ENCODE assay signal across 14 cellular contexts in the genomic region with DNA sequence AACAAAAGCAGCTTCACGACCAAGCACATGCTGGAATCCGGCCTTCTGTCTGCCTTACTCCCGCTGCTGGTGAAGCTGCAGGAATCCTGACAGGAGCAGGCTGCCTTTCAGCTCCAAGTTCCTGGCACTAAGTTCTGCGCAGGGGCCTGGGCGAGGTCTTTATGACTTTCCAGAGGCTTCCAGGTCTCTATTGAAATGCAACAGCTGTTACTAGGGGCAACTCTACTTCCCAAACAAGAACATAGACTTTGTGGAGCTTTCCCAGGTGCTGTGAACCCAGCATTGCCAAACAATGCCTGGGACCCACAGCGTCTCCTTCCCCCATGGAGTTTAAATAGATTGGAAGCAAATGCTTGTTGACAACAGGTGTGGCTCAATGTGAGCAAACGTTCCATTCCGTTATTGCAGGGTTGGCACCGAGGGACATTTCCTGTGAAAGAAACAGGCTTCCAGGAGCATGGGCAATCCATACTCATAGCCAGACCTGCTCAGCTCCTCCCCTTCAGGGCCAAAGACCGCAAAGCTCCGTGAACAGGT.
DNase-seq lines count a peak whose midpoint lies in the region; ATAC-seq and TF ChIP-seq lines count a peak whose summit lies in the region.
"Had no signal": no experiment of that assay in that cellular context is flagged by ENCODE, and none has a peak within 500 bp of the region (broad histone marks: within the 10 kb centered on the region; RNA-seq: fewer than 3 reads in every experiment).

No MANE protein-coding gene starts in this region.

- H3K9ac ChIP-seq in skeletal muscle tissue (ENCODE audit: low read depth in 1 of 3, low read length in 3 of 3) = peak overlapping the region; percentile 36 to 68 (median 52)

- ATAC-seq in GM18505 (IDR thresholded peaks at IDR 0.05; ENCODE audit: unreplicated experiment) (no peak), GM21367 (IDR thresholded peaks at IDR 0.05; ENCODE audit: unreplicated experiment) (no peak)
- ATAC-seq: natural killer cell had no signal

- H3K27ac ChIP-seq in ascending aorta = peak overlapping the region; percentile 3 to 24
- H3K27ac ChIP-seq in skeletal muscle tissue (ENCODE audit: low read depth, low read length) = peak overlapping the region; percentile 78

- intact Hi-C loops in ascending aorta (cut with DNase I) = no loop called here

- no peaks in the 10 kb centered on the region for H3K9me3 ChIP-seq in ascending aorta
- no peaks in the 10 kb centered on the region for H3K9me3 ChIP-seq in skeletal muscle tissue (ENCODE audit: control insufficient read depth in 3 of 3, low read length in 3 of 3)

- no peaks in the 10 kb centered on the region for H3K36me3 ChIP-seq in ascending aorta
- no peaks in the 10 kb centered on the region for H3K36me3 ChIP-seq in skeletal muscle tissue (ENCODE audit: control insufficient read depth in 3 of 3, insufficient read depth in 3 of 3, low read length in 3 of 3)

- TF ChIP-seq CTCF in ascending aorta (IDR thresholded peaks at IDR 0.05) = no peak

- H3K27me3 ChIP-seq in ascending aorta = no peaks in the 10 kb centered on the region
- H3K27me3 ChIP-seq in skeletal muscle tissue (ENCODE audit: control insufficient read depth in 3 of 3, insufficient read depth in 3 of 3, low read length in 3 of 3) = no peaks in the 10 kb centered on the region

- no peak for TF ChIP-seq POLR2A in GM18505 (IDR thresholded peaks at IDR 0.05; ENCODE audit: borderline replicate concordance, extremely low read depth, insufficient read depth, insufficient read length)

- peak in 2 of 3 experiments; percentile 51 to 78 for DNase-seq in NCI-H1417 (lab: John Stamatoyannopoulos, UW)
- no peak for DNase-seq in NCI-H1417 treated with DMSO at 0.1 percent for 48 hours (lab: John Stamatoyannopoulos, UW)
- DNase-seq in ascending aorta (ENCODE audit: low spot score in 2 of 2) = no peak
- peak; percentile 35 for DNase-seq in iPS-NIHi7 (ENCODE audit: extremely low spot score)
- no peak for DNase-seq in hepatic stellate cell (ENCODE audit: low spot score)
- DNase-seq: activated CD4-positive, alpha-beta T cell treated with anti-CD3 and anti-CD28 coated beads for 48 hours; activated T-cell treated with anti-CD3 and anti-CD28 coated beads, Interleukin-2, amount 50 U/mL, for 24 hours; amniotic stem cell; CD4-positive, alpha-beta T cell; natural killer cell; T-helper 2 cell had no signal

- no peak overlapping the region for H3K4me3 ChIP-seq in ascending aorta
- peak overlapping the region; percentile 20 to 46 (median 41) for H3K4me3 ChIP-seq in skeletal muscle tissue (ENCODE audit: low read length in 3 of 3)

- peaks cover 5 to 34% of the 10 kb centered on the region in 2 donors for H3K4me1 ChIP-seq in ascending aorta
- H3K4me1 ChIP-seq in skeletal muscle tissue (ENCODE audit: control insufficient read depth in 3 of 3, insufficient read depth in 3 of 3, low read length in 3 of 3) = peaks cover 27 to 57% (median 30%) of the 10 kb centered on the region in 3 donors

Comparison
In these comparisons a context has a peak if more than half of its experiments do, and no peak if none do; other contexts are left out.
1. DNase-seq: peak in NCI-H1417 (2 of 3) and iPS-NIHi7 (single experiment); none in NCI-H1417 treated with DMSO at 0.1 percent for 48 hours (single experiment), ascending aorta (0 of 2) and hepatic stellate cell (single experiment).
2. H3K4me3 ChIP-seq: peak in skeletal muscle tissue (3 of 3); none in ascending aorta (0 of 2).